8 cellular contexts compared by ENCODE assay signal in genomic region chr2:96537066-96537733, GRCh38. TPM values are rescaled to one million over a fixed set of nuclear protein-coding genes. Genes with fewer than 3 reads are reported as not detected.
DNase-seq lines count a peak whose midpoint lies in the region; ATAC-seq, FAIRE-seq and TF ChIP-seq lines count a peak whose summit lies in the region.

No MANE protein-coding gene starts in this region.

- H3K4me2 ChIP-seq in neuronal stem cell (ENCODE audit: insufficient read depth, low read length, poor library complexity, severe bottlenecking): peak overlapping the region; percentile 99

- H3K9ac ChIP-seq in neuronal stem cell (ENCODE audit: low read depth, low read length, poor library complexity): peak overlapping the region; percentile 85

- peak overlapping the region; percentile 92 for H2AFZ ChIP-seq in neuronal stem cell (ENCODE audit: low read length)

- peak overlapping the region; percentile 76 for H3K18ac ChIP-seq in neuronal stem cell (ENCODE audit: low read length)

- H3K4ac ChIP-seq in neuronal stem cell (ENCODE audit: low read length): no peak overlapping the region

- H3K23ac ChIP-seq in neuronal stem cell (ENCODE audit: low read depth, low read length, poor library complexity): peak overlapping the region; percentile 37

- no peak for TF ChIP-seq CTCF in fibroblast of pulmonary artery (IDR thresholded peaks at IDR 0.05; ENCODE audit: low read length, missing control alignments)

- no peaks in the 10 kb centered on the region for H3K9me3 Mint-ChIP-seq in activated T-helper 1 cell treated with anti-CD3 and anti-CD28 coated beads, Interleukin-12 subunit alpha, Interleukin-12 subunit beta, Interleukin-2, Interleukin-4 antibody, amounts not matched to agents 30 ng/mL and 10 ng/mL and 1 ng/mL, durations not matched to agents 14 hours and 24 hours and 36 hours

- intact Hi-C loops in activated T-helper 1 cell treated with anti-CD3 and anti-CD28 coated beads, Interleukin-12 subunit alpha, Interleukin-12 subunit beta, Interleukin-2, Interleukin-4 antibody, amounts not matched to agents 30 ng/mL and 10 ng/mL and 1 ng/mL, durations not matched to agents 14 hours and 24 hours and 36 hours (cut with micrococcal nuclease): loop anchor here (2.0 to 5.0 kb wide), 6 partner anchors 28 to 280 kb away; partner anchors contain the start of genes CNNM3, LMAN2L and NCAPH

- no peak overlapping the region for H3K14ac ChIP-seq in neuronal stem cell (ENCODE audit: low read length)

- H3K9me3 ChIP-seq in neuronal stem cell (replicated peaks in 1 of 2; ENCODE audit: control insufficient read depth in 2 of 2, insufficient read depth in 1 of 2, low read depth in 1 of 2, low read length in 2 of 2): no peaks in the 10 kb centered on the region

- H2AK5ac ChIP-seq in neuronal stem cell (ENCODE audit: low read depth, low read length): peak overlapping the region; percentile 45

- peak overlapping the region; percentile 91 for H3K4me3 Mint-ChIP-seq in activated T-helper 1 cell treated with anti-CD3 and anti-CD28 coated beads, Interleukin-12 subunit alpha, Interleukin-12 subunit beta, Interleukin-2, Interleukin-4 antibody, amounts not matched to agents 30 ng/mL and 10 ng/mL and 1 ng/mL, durations not matched to agents 14 hours and 24 hours and 36 hours

- H3K36me3 Mint-ChIP-seq in activated T-helper 1 cell treated with anti-CD3 and anti-CD28 coated beads, Interleukin-12 subunit alpha, Interleukin-12 subunit beta, Interleukin-2, Interleukin-4 antibody, amounts not matched to agents 30 ng/mL and 10 ng/mL and 1 ng/mL, durations not matched to agents 14 hours and 24 hours and 36 hours (ENCODE audit: low read depth): peaks cover 40% of the 10 kb centered on the region

- H3K4me1 Mint-ChIP-seq in activated T-helper 1 cell treated with anti-CD3 and anti-CD28 coated beads, Interleukin-12 subunit alpha, Interleukin-12 subunit beta, Interleukin-2, Interleukin-4 antibody, amounts not matched to agents 30 ng/mL and 10 ng/mL and 1 ng/mL, durations not matched to agents 14 hours and 24 hours and 36 hours (ENCODE audit: low read depth): peaks cover 71% of the 10 kb centered on the region

- in situ Hi-C loops in ACHN (cut with HindIII; ENCODE audit: low pct_ligation_motif_present, low pct_unique_long_range_greater_than_20kb, low sequenced_read_pairs): no loop called here

- no peak overlapping the region for H2BK12ac ChIP-seq in neuronal stem cell (ENCODE audit: low read length)

- H3K27ac Mint-ChIP-seq in activated T-helper 1 cell treated with anti-CD3 and anti-CD28 coated beads, Interleukin-12 subunit alpha, Interleukin-12 subunit beta, Interleukin-2, Interleukin-4 antibody, amounts not matched to agents 30 ng/mL and 10 ng/mL and 1 ng/mL, durations not matched to agents 14 hours and 24 hours and 36 hours: peak overlapping the region; percentile 88

- H4K8ac ChIP-seq in neuronal stem cell (ENCODE audit: low read depth, low read length): no peak overlapping the region

- H4K91ac ChIP-seq in neuronal stem cell (ENCODE audit: low read depth, low read length, poor library complexity): no peak overlapping the region

- no peak overlapping the region for H3K27ac ChIP-seq in neuronal stem cell (replicated peaks; ENCODE audit: low read length)
- H3K27ac ChIP-seq in temporal lobe (ENCODE audit: low read depth, low read length): peak overlapping the region; percentile 33

- peaks cover 9 to 34% (median 25%) of the 10 kb centered on the region in 3 experiments for H3K27me3 ChIP-seq in neuronal stem cell (ENCODE audit: control insufficient read depth in 3 of 3, insufficient read depth in 3 of 3, low read depth in 1 of 3, low read length in 3 of 3)

- H3K36me3 ChIP-seq in neuronal stem cell (replicated peaks in 1 of 2; ENCODE audit: control insufficient read depth in 2 of 2, insufficient read depth in 2 of 2, low read length in 2 of 2): no peaks in the 10 kb centered on the region

- no peak overlapping the region for H2BK15ac ChIP-seq in neuronal stem cell (ENCODE audit: low read length)

- ATAC-seq in GM18907 (IDR thresholded peaks at IDR 0.05; ENCODE audit: unreplicated experiment) (peak; percentile 60), HG03139 (IDR thresholded peaks at IDR 0.05; ENCODE audit: unreplicated experiment) (peak; percentile 45)

- H2BK120ac ChIP-seq in neuronal stem cell (ENCODE audit: low read depth, low read length): no peak overlapping the region

- peaks cover 1% of the 10 kb centered on the region for H3K27me3 Mint-ChIP-seq in activated T-helper 1 cell treated with anti-CD3 and anti-CD28 coated beads, Interleukin-12 subunit alpha, Interleukin-12 subunit beta, Interleukin-2, Interleukin-4 antibody, amounts not matched to agents 30 ng/mL and 10 ng/mL and 1 ng/mL, durations not matched to agents 14 hours and 24 hours and 36 hours (ENCODE audit: insufficient read depth)

- peak; percentile 35 for DNase-seq in ACHN
- DNase-seq in RCC 7860 (ENCODE audit: low spot score): peak; percentile 26
- peak; percentile 90 for DNase-seq in activated T-helper 1 cell treated with anti-CD3 and anti-CD28 coated beads, Interleukin-12 subunit alpha, Interleukin-12 subunit beta, Interleukin-2, Interleukin-4 antibody, amounts not matched to agents 30 ng/mL and 10 ng/mL and 1 ng/mL, durations not matched to agents 14 hours and 24 hours and 36 hours (ENCODE audit: low spot score)
- peak; percentile 39 for DNase-seq in fibroblast of pulmonary artery (ENCODE audit: low read depth)
- DNase-seq in neuronal stem cell (ENCODE audit: low spot score): peak; percentile 43

- H3K4me1 ChIP-seq in neuronal stem cell (ENCODE audit: control insufficient read depth in 2 of 2, insufficient read depth in 1 of 2, low read depth in 1 of 2, low read length in 2 of 2): peaks cover 12 to 14% of the 10 kb centered on the region in 2 donors

- H2BK5ac ChIP-seq in neuronal stem cell (ENCODE audit: low read length): no peak overlapping the region

- no peak for FAIRE-seq in RCC 7860 (lab: Jason Lieb, UNC)

- H3K79me1 ChIP-seq in neuronal stem cell (ENCODE audit: low read depth, low read length): no peaks in the 10 kb centered on the region

- peak overlapping the region; percentile 71 for H3K4me3 ChIP-seq in fibroblast of pulmonary artery (replicated peaks; ENCODE audit: low read depth, low read length)
- H3K4me3 ChIP-seq in neuronal stem cell (ENCODE audit: low read length in 2 of 2): peak overlapping the region; percentile 62 to 80

- no CpG with 5 or more reads among the region's 61 CpGs for WGBS in neuronal stem cell (ENCODE audit: extremely low coverage in 2 of 2, insufficient read length in 2 of 2, insufficient replicate concordance in 1 of 2), 2 donors

RNA-seq across cellular contexts. Expression of gene ARID5A, which starts 0.6 kb away (rescaled TPM):
- total RNA-seq in activated T-helper 1 cell treated with anti-CD3 and anti-CD28 coated beads, Interleukin-12 subunit alpha, Interleukin-12 subunit beta, Interleukin-2, Interleukin-4 antibody, amounts not matched to agents 30 ng/mL and 10 ng/mL and 1 ng/mL, durations not matched to agents 14 hours and 24 hours and 36 hours: 233 and 240 TPM in 2 replicates
- polyA plus RNA-seq in neuronal stem cell (2013, experiment 1 of 2): 1.7 TPM
- 1.5 TPM for polyA plus RNA-seq in neuronal stem cell (2013, experiment 2 of 2)
- 2.2 TPM for total RNA-seq in temporal lobe

RNA-seq across cellular contexts. Expression of gene NEURL3, which starts 32.0 kb away (rescaled TPM):
- total RNA-seq in activated T-helper 1 cell treated with anti-CD3 and anti-CD28 coated beads, Interleukin-12 subunit alpha, Interleukin-12 subunit beta, Interleukin-2, Interleukin-4 antibody, amounts not matched to agents 30 ng/mL and 10 ng/mL and 1 ng/mL, durations not matched to agents 14 hours and 24 hours and 36 hours: 0.54 and 0.75 TPM in 2 replicates
- polyA plus RNA-seq in neuronal stem cell (2013, experiment 1 of 2): 0.06 TPM
- polyA plus RNA-seq in neuronal stem cell (2013, experiment 2 of 2): not detected
- not detected for total RNA-seq in temporal lobe

Comparison
In these comparisons a context has a peak if more than half of its experiments do, and no peak if none do; other contexts are left out.
1. DNase-seq: peak in every context shown above with its lines; median percentile 90 in activated T-helper 1 cell treated with anti-CD3 and anti-CD28 coated beads, Interleukin-12 subunit alpha, Interleukin-12 subunit beta, Interleukin-2, Interleukin-4 antibody, amounts not matched to agents 30 ng/mL and 10 ng/mL and 1 ng/mL, durations not matched to agents 14 hours and 24 hours and 36 hours; 43 in neuronal stem cell; 39 in fibroblast of pulmonary artery; 35 in ACHN; 26 in RCC 7860.
2. RNA of gene ARID5A, which starts 0.6 kb away (total RNA-seq): 233 to 240 TPM in activated T-helper 1 cell treated with anti-CD3 and anti-CD28 coated beads, Interleukin-12 subunit alpha, Interleukin-12 subunit beta, Interleukin-2, Interleukin-4 antibody, amounts not matched to agents 30 ng/mL and 10 ng/mL and 1 ng/mL, durations not matched to agents 14 hours and 24 hours and 36 hours; 2.2 TPM in temporal lobe (single experiment); every median in the first group is over 10 times any median in the second.